In the genomic region with DNA sequence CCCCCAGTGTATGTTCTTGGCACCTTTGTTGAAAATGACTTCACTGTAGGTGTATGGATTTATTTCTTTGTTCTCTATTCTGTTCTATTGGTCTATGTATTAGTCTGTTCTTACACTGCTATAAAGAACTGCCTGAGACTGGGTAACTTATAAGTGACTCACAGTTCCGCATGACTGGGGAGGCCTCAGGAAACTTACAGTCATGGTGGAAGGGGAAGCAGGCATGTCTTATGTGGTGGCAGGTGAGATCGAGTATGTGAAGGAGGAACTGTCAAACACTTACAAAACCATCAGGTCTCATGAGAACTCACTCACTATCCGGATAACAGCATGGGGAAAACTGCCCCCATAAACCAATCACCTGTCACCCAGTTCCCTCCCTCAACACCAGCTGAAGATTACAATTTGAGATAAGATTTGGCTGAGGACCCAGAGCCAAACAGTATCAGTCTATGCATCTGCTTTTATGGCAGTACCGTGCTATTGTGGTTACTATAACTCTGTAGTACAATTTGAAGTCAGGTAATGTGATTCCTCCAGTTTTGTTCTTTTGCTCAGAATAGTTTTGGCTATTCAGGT, we compare ENCODE assay signal across 31 cellular contexts.
"Had no signal": no experiment of that assay in that cellular context is flagged by ENCODE, and none has a peak within 500 bp of the region (broad histone marks: within the 10 kb centered on the region; RNA-seq: fewer than 3 reads in every experiment).

No MANE protein-coding gene starts in this region.

- H3K27me3 Mint-ChIP-seq: activated CD4-positive, alpha-beta T cell treated with anti-CD3 and anti-CD28 coated beads, Interleukin-2, amount 10 ng/mL, durations not matched to agents 24 days and 14 days; activated naive CD8-positive, alpha-beta T cell treated with anti-CD3 and anti-CD28 coated beads, Interleukin-2, amount 50 U/mL, for 24 hours had no signal

- DNase-seq: activated CD4-positive, alpha-beta T cell treated with anti-CD3 and anti-CD28 coated beads for 1 hour; activated CD4-positive, alpha-beta T cell treated with anti-CD3 and anti-CD28 coated beads, Interleukin-2, amount 10 ng/mL, durations not matched to agents 24 days and 14 days; activated CD4-positive, alpha-beta T cell treated with anti-CD3 and anti-CD28 coated beads, Interleukin-2, amount 50 U/mL, for 48 hours; activated CD8-positive, alpha-beta memory T cell treated with anti-CD3 and anti-CD28 coated beads for 24 hours; activated effector memory CD4-positive, alpha-beta T cell treated with anti-CD3 and anti-CD28 coated beads, Interleukin-2, amount 50 U/mL, for 16 hours; activated naive CD4-positive, alpha-beta T cell treated with Interleukin-2 at 50 U/mL for 16 hours; activated naive CD8-positive, alpha-beta T cell treated with anti-CD3 and anti-CD28 coated beads, Interleukin-2, amount 50 U/mL, for 24 hours; activated T-cell treated with anti-CD3 and anti-CD28 coated beads, Interleukin-2, amount 50 U/mL, for 4 hours; amniotic stem cell; body of pancreas; central memory CD4-positive, alpha-beta T cell; MG63; MV-4-11; NCI-H1092 treated with DMSO at 0.1 percent for 48 hours; NCI-H1417 treated with DMSO at 0.1 percent for 48 hours; NCI-H1694 treated with DMSO at 0.1 percent for 48 hours; NCI-H2029 treated with DMSO at 0.1 percent for 48 hours; NCI-H345; NCI-H510A; NCI-H69; NK-92 treated with Interleukin-12 subunit alpha and Interleukin-12 subunit beta, amount 100 ng/mL, for 24 hours; Peyer's patch; Right ventricle myocardium superior; SW 1271 had no signal

- H3K4me3 Mint-ChIP-seq: activated CD4-positive, alpha-beta T cell treated with anti-CD3 and anti-CD28 coated beads, Interleukin-2, amount 10 ng/mL, durations not matched to agents 24 days and 14 days; activated naive CD8-positive, alpha-beta T cell treated with anti-CD3 and anti-CD28 coated beads, Interleukin-2, amount 50 U/mL, for 24 hours; activated T-cell treated with anti-CD3 and anti-CD28 coated beads, Interleukin-2, amount 50 U/mL, for 4 hours; T-helper 1 cell treated with Interleukin-12 subunit alpha and Interleukin-12 subunit beta and Interleukin-4 antibody, amounts not matched to agents 30 μg/mL and 1 μg/mL, for 36 hours; WTC11 had no signal

- H3K9me3 Mint-ChIP-seq: activated CD4-positive, alpha-beta T cell treated with anti-CD3 and anti-CD28 coated beads, Interleukin-2, amount 10 ng/mL, durations not matched to agents 24 days and 14 days; WTC11 had no signal

- H3K36me3 Mint-ChIP-seq: WTC11 had no signal

- H3K27ac ChIP-seq: ascending aorta, body of pancreas, Peyer's patch, RWPE1, SJSA1 had no signal

- H3K27me3 ChIP-seq: ascending aorta, body of pancreas, MG63, Peyer's patch, SJSA1 had no signal

- H3K4me1 Mint-ChIP-seq: activated CD4-positive, alpha-beta T cell treated with anti-CD3 and anti-CD28 coated beads, Interleukin-2, amount 10 ng/mL, durations not matched to agents 24 days and 14 days; activated naive CD8-positive, alpha-beta T cell treated with anti-CD3 and anti-CD28 coated beads, Interleukin-2, amount 50 U/mL, for 24 hours; WTC11 had no signal

- ATAC-seq: activated naive CD4-positive, alpha-beta T cell treated with anti-CD3 and anti-CD28 coated beads, Interleukin-2, amount 50 U/mL, for 72 hours; activated naive CD8-positive, alpha-beta T cell treated with anti-CD3 and anti-CD28 coated beads, Interleukin-2, amount 50 U/mL, for 24 hours; body of pancreas; SK-N-SH treated with all-trans-retinoic acid at 6 μM for 48 hours; WTC11 had no signal

- H3K4me1 ChIP-seq: ascending aorta, body of pancreas, Peyer's patch, SJSA1 had no signal

- H3K27ac Mint-ChIP-seq: activated CD4-positive, alpha-beta T cell treated with anti-CD3 and anti-CD28 coated beads, Interleukin-2, amount 10 ng/mL, durations not matched to agents 24 days and 14 days; activated naive CD4-positive, alpha-beta T cell treated with anti-CD3 and anti-CD28 coated beads, Interleukin-2, amount 50 U/mL, for 72 hours; activated naive CD8-positive, alpha-beta T cell treated with anti-CD3 and anti-CD28 coated beads, Interleukin-2, amount 50 U/mL, for 24 hours; T-helper 1 cell treated with Interleukin-12 subunit alpha and Interleukin-12 subunit beta and Interleukin-4 antibody, amounts not matched to agents 30 μg/mL and 1 μg/mL, for 36 hours; WTC11 had no signal
